Comparison of ENCODE assay signal across 29 cellular contexts in the genomic region with DNA sequence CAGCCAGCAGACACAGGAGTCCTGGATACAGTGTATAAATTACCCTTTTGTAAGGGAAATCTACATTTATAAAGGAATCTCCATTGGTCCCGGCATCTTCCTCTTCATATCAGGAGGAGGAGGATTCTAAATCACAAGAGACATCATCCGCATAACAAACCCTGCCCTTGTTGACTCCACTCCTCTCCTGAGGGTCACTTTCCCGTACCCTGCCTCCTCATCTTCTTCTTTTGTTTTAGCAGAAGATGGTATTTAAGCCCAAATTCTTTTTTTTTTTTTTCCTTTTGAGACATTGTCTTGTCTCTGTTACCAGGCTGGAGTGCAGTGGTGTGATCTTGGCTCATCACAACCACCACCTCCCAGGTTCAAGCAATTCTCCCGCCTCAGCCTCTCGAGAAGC. TPM values are rescaled to one million over a fixed set of nuclear protein-coding genes. Genes with fewer than 3 reads are reported as not detected.
A peak's percentile ranks its signal among the peaks of the same experiment; 100 is the strongest.
DNase-seq lines count a peak whose midpoint lies in the region; ATAC-seq and TF ChIP-seq lines count a peak whose summit lies in the region.
"Had no signal": no experiment of that assay in that cellular context is flagged by ENCODE, and none has a peak within 500 bp of the region (broad histone marks: within the 10 kb centered on the region; RNA-seq: fewer than 3 reads in every experiment).

No MANE protein-coding gene starts in this region.

- no peak overlapping the region for H3K9ac ChIP-seq in H9 (ENCODE audit: extremely low read depth, insufficient read length, low read length)
- no peak overlapping the region for H3K9ac ChIP-seq in NT2/D1 (ENCODE audit: insufficient read length, low read depth)

- TF ChIP-seq CTCF in H9 (conservative IDR thresholded peaks at IDR 0.05): no peak
- TF ChIP-seq CTCF in mesothelial cell of epicardium (IDR thresholded peaks at IDR 0.05; ENCODE audit: unreplicated experiment): no peak
- no peak for TF ChIP-seq CTCF in left lung (IDR thresholded peaks at IDR 0.05)

- H3K9me3 ChIP-seq in H9 (ENCODE audit: control insufficient read depth, low read depth, low read length): no peaks in the 10 kb centered on the region
- H3K9me3 ChIP-seq in NT2/D1 (ENCODE audit: insufficient read depth, low read length): peaks cover 26% of the 10 kb centered on the region; the same call in 1 of the 2 replicates
- no peaks in the 10 kb centered on the region for H3K9me3 ChIP-seq in iPS DF 6.9 (ENCODE audit: control insufficient read depth, insufficient read depth, low read length)
- no peaks in the 10 kb centered on the region for H3K9me3 ChIP-seq in left lung
- H3K9me3 ChIP-seq: MG63, SJCRH30 had no signal

- no CpG with 5 or more reads among the region's 5 CpGs for WGBS in H9 (ENCODE audit: extremely low coverage, insufficient read length, low lambda C conversion rate)
- WGBS in iPS DF 6.9 (ENCODE audit: insufficient coverage, insufficient read length): no CpG with 5 or more reads among the region's 5 CpGs

- peak overlapping the region; percentile 97 to 100 (median 99); a peak in 6 of 7 replicates for H3K27ac Mint-ChIP-seq in H9
- peak overlapping the region; percentile 34 for H3K27ac Mint-ChIP-seq in mesothelial cell of epicardium
- H3K27ac Mint-ChIP-seq: B cell; CD8-positive, alpha-beta T cell had no signal

- no peaks in the 10 kb centered on the region for H4K20me1 ChIP-seq in H9 (ENCODE audit: control insufficient read depth, insufficient read depth, insufficient read length)

- no peak overlapping the region for H3K23ac ChIP-seq in H9 (ENCODE audit: insufficient read length, low read depth, low read length)

- H4K8ac ChIP-seq in H9 (replicated peaks; ENCODE audit: insufficient read length, low read depth, low read length): no peak overlapping the region

- no peak overlapping the region for H2BK120ac ChIP-seq in H9 (ENCODE audit: low read depth, low read length, poor library complexity, severe bottlenecking)

- H4K5ac ChIP-seq in H9 (ENCODE audit: insufficient read length, low read depth, low read length): no peak overlapping the region

- DNase-seq in H9 (peak; percentile 82), NT2/D1 (ENCODE audit: low read depth, low spot score) (peak; percentile 97), iPS DF 6.9 (ENCODE audit: low read depth, low spot score) (peak; percentile 81), mesothelial cell of epicardium (ENCODE audit: low spot score in 2 of 2, unreplicated experiment in 2 of 2) (no peak), left lung (no peak), Ammon's horn (ENCODE audit: low spot score) (no peak), RPMI8226 (no peak), GDM1 (lab: John Stamatoyannopoulos, UW) (no peak)
- DNase-seq: DMS 273 treated with DMSO at 0.1 percent for 48 hours, DMS79, EL, IMR-90, KG1, MG63, NCI-H1105 treated with DMSO at 0.1 percent for 48 hours, NCI-H146, NCI-H2029, NCI-H446, NCI-H524 treated with DMSO at 0.1 percent for 48 hours, NCI-H774, PC-3, SJCRH30 had no signal

- no peak overlapping the region for H3K4me2 ChIP-seq in H9 (ENCODE audit: insufficient read depth, insufficient read length, low read length)

- H3K36me3 Mint-ChIP-seq in H9 (ENCODE audit: insufficient read depth in 1 of 3, low read depth in 3 of 3) (peaks cover 0 to 8% (median 7%) of the 10 kb centered on the region in 3 experiments; a peak in 3 of 7 replicates), mesothelial cell of epicardium (no peaks in the 10 kb centered on the region)
- H3K36me3 Mint-ChIP-seq: CD8-positive, alpha-beta T cell had no signal

- H2BK20ac ChIP-seq in H9 (ENCODE audit: low read depth, low read length, poor library complexity, severe bottlenecking): no peak overlapping the region

- H3K27ac ChIP-seq in H9 (ENCODE audit: insufficient read length, low read depth, low read length) (peak overlapping the region; percentile 89), iPS DF 6.9 (ENCODE audit: low read length) (peak overlapping the region; percentile 93), left lung (no peak overlapping the region)
- H3K27ac ChIP-seq: C4-2B, SJCRH30 had no signal

- no peak overlapping the region for H2AFZ ChIP-seq in H9 (ENCODE audit: low read length)

- H3K4me3 Mint-ChIP-seq in H9 (peak overlapping the region in 1 of 2 experiments; percentile 28; a peak in 1 of 5 replicates), mesothelial cell of epicardium (no peak overlapping the region)
- H3K4me3 Mint-ChIP-seq: B cell; CD8-positive, alpha-beta T cell had no signal

- H3K36me3 ChIP-seq in NT2/D1 (ENCODE audit: insufficient read depth, insufficient read length, low read length) (peaks cover 3% of the 10 kb centered on the region), iPS DF 6.9 (ENCODE audit: control insufficient read depth, insufficient read depth, low read length) (no peaks in the 10 kb centered on the region), left lung (no peaks in the 10 kb centered on the region)
- H3K36me3 ChIP-seq: MG63, SJCRH30 had no signal

- no peak overlapping the region for H2BK5ac ChIP-seq in H9 (ENCODE audit: insufficient read length, low read length)

- H3K27me3 ChIP-seq in H9 (ENCODE audit: insufficient read depth, low read length) (no peaks in the 10 kb centered on the region), NT2/D1 (ENCODE audit: insufficient read depth, insufficient read length) (no peaks in the 10 kb centered on the region), iPS DF 6.9 (ENCODE audit: control insufficient read depth, insufficient read depth, low read length) (no peaks in the 10 kb centered on the region), left lung (no peaks in the 10 kb centered on the region)
- H3K27me3 ChIP-seq: MG63, SJCRH30 had no signal

- no peak overlapping the region for H3K4ac ChIP-seq in H9 (ENCODE audit: low read depth, low read length)

- intact Hi-C loops in left lung (cut with DNase I): no loop called here

- H3K4me1 Mint-ChIP-seq in H9 (peaks cover 57 to 61% of the 10 kb centered on the region in 2 experiments), mesothelial cell of epicardium (peaks cover 53% of the 10 kb centered on the region)
- H3K4me1 Mint-ChIP-seq: B cell had no signal

- H2BK12ac ChIP-seq in H9 (ENCODE audit: insufficient read length, low read depth, low read length): no peak overlapping the region

- no peak overlapping the region for H3T11ph ChIP-seq in H9 (ENCODE audit: low read length)

- no peak overlapping the region for H2BK15ac ChIP-seq in H9 (ENCODE audit: low read depth, low read length)

- no peak for ATAC-seq in left lung
- ATAC-seq: HCT116, PC-3, Right ventricle myocardium inferior, SK-N-SH treated with all-trans-retinoic acid at 6 μM for 48 hours had no signal

- no peaks in the 10 kb centered on the region for H3K23me2 ChIP-seq in H9 (ENCODE audit: insufficient read length, low read depth, low read length, poor library complexity, severe bottlenecking)

- H3K9me3 Mint-ChIP-seq in H9: peaks cover 5 to 7% of the 10 kb centered on the region in 2 experiments; a peak in 4 of 5 replicates
- no peaks in the 10 kb centered on the region for H3K9me3 Mint-ChIP-seq in mesothelial cell of epicardium
- H3K9me3 Mint-ChIP-seq: CD8-positive, alpha-beta T cell had no signal

- H3K27me3 Mint-ChIP-seq in H9 (ENCODE audit: low read depth): no peaks in the 10 kb centered on the region
- no peaks in the 10 kb centered on the region for H3K27me3 Mint-ChIP-seq in mesothelial cell of epicardium (ENCODE audit: low read depth)
- H3K27me3 Mint-ChIP-seq: B cell had no signal

- no peak overlapping the region for H3K14ac ChIP-seq in H9 (ENCODE audit: insufficient read depth, low read length)

- H4K91ac ChIP-seq in H9 (ENCODE audit: insufficient read length, low read depth, low read length): no peak overlapping the region

- H3K4me3 ChIP-seq in NT2/D1 (ENCODE audit: insufficient read length, low read depth): no peak overlapping the region
- H3K4me3 ChIP-seq in iPS DF 6.9 (ENCODE audit: low read length): no peak overlapping the region
- no peak overlapping the region for H3K4me3 ChIP-seq in left lung
- H3K4me3 ChIP-seq: MG63, SJCRH30 had no signal

- H3K79me2 ChIP-seq in H9 (ENCODE audit: insufficient read depth, low read length): no peaks in the 10 kb centered on the region

- no peaks in the 10 kb centered on the region for H3K79me1 ChIP-seq in H9 (ENCODE audit: insufficient read depth, low read depth, low read length, poor library complexity, severe bottlenecking)

- H3K4me1 ChIP-seq in H9 (ENCODE audit: insufficient read depth, low read length) (peaks cover 6% of the 10 kb centered on the region; the same call in 1 of the 2 replicates), NT2/D1 (ENCODE audit: insufficient read depth, insufficient read length) (peaks cover 20% of the 10 kb centered on the region), iPS DF 6.9 (ENCODE audit: control insufficient read depth, insufficient read depth, low read length) (no peaks in the 10 kb centered on the region; the same call in 1 of the 2 replicates), left lung (no peaks in the 10 kb centered on the region)
- H3K4me1 ChIP-seq: SJCRH30 had no signal

- H3K18ac ChIP-seq in H9 (ENCODE audit: insufficient read length, low read depth, low read length): no peak overlapping the region

- H2AK5ac ChIP-seq in H9 (ENCODE audit: insufficient read length, low read length): no peak overlapping the region

- no peak overlapping the region for H3K56ac ChIP-seq in H9 (ENCODE audit: insufficient read length, low read depth, low read length)

RNA-seq across cellular contexts. Expression of a gene that starts 14.6 kb away (rescaled TPM):
- 38.1 and 43.4 TPM in 2 replicates for total RNA-seq in H9 (2021)
- 31.9 to 33.9 TPM (median 32.8 TPM) in 3 replicates for total RNA-seq in mesothelial cell of epicardium
- 10 to 100 TPM; 16.8 to 23.2 TPM for total RNA-seq in left lung

RNA-seq across cellular contexts. Expression of a gene that starts 34.3 kb away (rescaled TPM):
- total RNA-seq in H9 (2021) (234 and 238 TPM in 2 replicates), mesothelial cell of epicardium (2.9 to 4.5 TPM (median 4.5 TPM) in 3 replicates), left lung (not detected)
- total RNA-seq: B cell, HT1080, PC-3, Right ventricle myocardium inferior, SJCRH30 had no signal

Comparison
In these comparisons a context has a peak if more than half of its experiments do, and no peak if none do; other contexts are left out.
1. DNase-seq: peak in H9 (single experiment), NT2/D1 (single experiment) and iPS DF 6.9 (single experiment); none in mesothelial cell of epicardium (0 of 2), left lung (0 of 2), Ammon's horn (single experiment), RPMI8226 (single experiment) and GDM1 (single experiment).
2. H3K27ac ChIP-seq: peak in H9 (single experiment) and iPS DF 6.9 (single experiment); none in left lung (0 of 2).
3. RNA of a gene that starts 34.3 kb away (total RNA-seq): 234 to 238 TPM in H9; 2.9 to 4.5 TPM in mesothelial cell of epicardium and not detected in left lung; every median in the first group is over 10 times any median in the second.